ENCODE assay signal across 18 cellular contexts in genomic region chr2:33322607-33323006, GRCh38.
DNase-seq lines count a peak whose midpoint lies in the region; ATAC-seq and TF ChIP-seq lines count a peak whose summit lies in the region.
"Had no signal": no experiment of that assay in that cellular context is flagged by ENCODE, and none has a peak within 500 bp of the region (broad histone marks: within the 10 kb centered on the region; RNA-seq: fewer than 3 reads in every experiment).

No MANE protein-coding gene starts in this region.

- H3K27me3 ChIP-seq in Karpas-422 (ENCODE audit: low read length) (no peaks in the 10 kb centered on the region), esophagus muscularis mucosa (no peaks in the 10 kb centered on the region)
- H3K27me3 ChIP-seq: breast epithelium, upper lobe of right lung had no signal

- ATAC-seq in natural killer cell treated with Interleukin-12 subunit alpha and Interleukin-12 subunit beta and Interleukin-15 and Interleukin-18, amount 100 ng/mL, for 72 hours, result peak in 1 of 2 donors; percentile 37
- no peak for ATAC-seq in natural killer cell
- ATAC-seq: activated CD4-positive, CD25-positive, alpha-beta regulatory T cell treated with anti-CD3 and anti-CD28 coated beads, Interleukin-2, amount 50 U/mL, for 24 hours; upper lobe of right lung had no signal

- in situ Hi-C loops in ACHN (cut with HindIII; ENCODE audit: low pct_ligation_motif_present, low pct_unique_long_range_greater_than_20kb, low sequenced_read_pairs), result no loop called here

- POLR2A ChIA-PET in HEK293T (lab: Yijun Ruan, JAX), result no interaction called here

- H2AFZ ChIP-seq in Karpas-422 (ENCODE audit: low read length), result no peak overlapping the region

- no peaks in the 10 kb centered on the region for H4K20me1 ChIP-seq in Karpas-422 (ENCODE audit: insufficient read depth, low read depth, low read length)

- H3K9me2 ChIP-seq in Karpas-422 (replicated peaks; ENCODE audit: insufficient read depth, low read length), result no peaks in the 10 kb centered on the region

- peaks cover 12% of the 10 kb centered on the region for H3K4me1 ChIP-seq in Karpas-422 (ENCODE audit: low read length)
- peaks cover 19 to 81% (median 73%) of the 10 kb centered on the region in 4 donors for H3K4me1 ChIP-seq in esophagus muscularis mucosa
- H3K4me1 ChIP-seq: breast epithelium had no signal

- TF ChIP-seq CTCF in natural killer cell (IDR thresholded peaks at IDR 0.05) (no peak), esophagus muscularis mucosa (IDR thresholded peaks at IDR 0.05) (no peak)

- H3K4me3 ChIP-seq in Karpas-422 (ENCODE audit: low read length) (no peak overlapping the region), esophagus muscularis mucosa (no peak overlapping the region)
- H3K4me3 ChIP-seq: breast epithelium, skin epidermis, upper lobe of right lung had no signal

- CTCF ChIA-PET in HEK293T (lab: Yijun Ruan, JAX), result no interaction called here

- no peak for TF ChIP-seq EP300 in esophagus muscularis mucosa (IDR thresholded peaks at IDR 0.05)

- H3K4me3 Mint-ChIP-seq in natural killer cell treated with Interleukin-12 subunit alpha and Interleukin-12 subunit beta and Interleukin-15 and Interleukin-18, amount 100 ng/mL, for 72 hours, result peak overlapping the region; percentile 62
- no peak overlapping the region for H3K4me3 Mint-ChIP-seq in natural killer cell
- no peak overlapping the region for H3K4me3 Mint-ChIP-seq in activated naive CD8-positive, alpha-beta T cell treated with anti-CD3 and anti-CD28 coated beads for 36 hours
- H3K4me3 Mint-ChIP-seq: activated naive CD8-positive, alpha-beta T cell had no signal

- H3K4me2 ChIP-seq in Karpas-422 (ENCODE audit: low read depth, low read length, poor library complexity, severe bottlenecking), result no peak overlapping the region

- WGBS in esophagus muscularis mucosa, result 48% methylated on average over 6 of the region's 6 CpGs

- H3K27me3 Mint-ChIP-seq in natural killer cell treated with Interleukin-12 subunit alpha and Interleukin-12 subunit beta and Interleukin-15 and Interleukin-18, amount 100 ng/mL, for 72 hours, result peaks cover 0 to 5% of the 10 kb centered on the region in 2 donors
- H3K27me3 Mint-ChIP-seq in natural killer cell (ENCODE audit: low read depth in 2 of 2), result peaks cover 0 to 3% of the 10 kb centered on the region in 2 donors
- H3K27me3 Mint-ChIP-seq in activated naive CD8-positive, alpha-beta T cell treated with anti-CD3 and anti-CD28 coated beads for 36 hours, result peaks cover 22% of the 10 kb centered on the region
- H3K27me3 Mint-ChIP-seq: activated naive CD8-positive, alpha-beta T cell had no signal

- no peaks in the 10 kb centered on the region for H3K9me3 ChIP-seq in Karpas-422 (ENCODE audit: low read length)
- no peaks in the 10 kb centered on the region for H3K9me3 ChIP-seq in esophagus muscularis mucosa
- H3K9me3 ChIP-seq: breast epithelium, upper lobe of right lung had no signal

- no peak overlapping the region for H3K9ac ChIP-seq in Karpas-422 (ENCODE audit: low read length)

- H3K27ac Mint-ChIP-seq in natural killer cell treated with Interleukin-12 subunit alpha and Interleukin-12 subunit beta and Interleukin-15 and Interleukin-18, amount 100 ng/mL, for 72 hours, result peak overlapping the region in 1 of 2 donors; percentile 79
- no peak overlapping the region for H3K27ac Mint-ChIP-seq in natural killer cell
- no peak overlapping the region for H3K27ac Mint-ChIP-seq in activated naive CD8-positive, alpha-beta T cell treated with anti-CD3 and anti-CD28 coated beads for 36 hours
- H3K27ac Mint-ChIP-seq: activated naive CD8-positive, alpha-beta T cell had no signal

- no peaks in the 10 kb centered on the region for H3K36me3 Mint-ChIP-seq in natural killer cell treated with Interleukin-12 subunit alpha and Interleukin-12 subunit beta and Interleukin-15 and Interleukin-18, amount 100 ng/mL, for 72 hours
- H3K36me3 Mint-ChIP-seq in natural killer cell, result no peaks in the 10 kb centered on the region
- no peaks in the 10 kb centered on the region for H3K36me3 Mint-ChIP-seq in activated naive CD8-positive, alpha-beta T cell treated with anti-CD3 and anti-CD28 coated beads for 36 hours
- H3K36me3 Mint-ChIP-seq: activated naive CD8-positive, alpha-beta T cell had no signal

- DNase-seq in natural killer cell treated with Interleukin-12 subunit alpha and Interleukin-12 subunit beta and Interleukin-15 and Interleukin-18, amount 100 ng/mL, for 72 hours (ENCODE audit: low spot score), result no peak
- DNase-seq in natural killer cell (no peak), Karpas-422 (peak; percentile 40), esophagus muscularis mucosa (ENCODE audit: extremely low spot score) (no peak), ACHN (no peak), kidney glomerular epithelial cell (lab: John Stamatoyannopoulos, UW) (no peak), HEK293T (ENCODE audit: extremely low spot score) (no peak)
- no peak for DNase-seq in activated naive CD8-positive, alpha-beta T cell treated with anti-CD3 and anti-CD28 coated beads for 36 hours
- DNase-seq: GF-D8, hippocampal formation, NCI-H2107, NCI-H774, occipital lobe, upper lobe of right lung had no signal

- TF ChIP-seq POLR2A in esophagus muscularis mucosa (IDR thresholded peaks at IDR 0.05; ENCODE audit: low read depth), result no peak

- H3K27ac ChIP-seq in Karpas-422 (ENCODE audit: low read length) (no peak overlapping the region), esophagus muscularis mucosa (replicated peaks in 1 of 4) (peak overlapping the region; percentile 57 to 74 (median 72))
- H3K27ac ChIP-seq: breast epithelium, upper lobe of right lung had no signal

- H3K36me3 ChIP-seq in Karpas-422 (ENCODE audit: insufficient read depth, low read length) (no peaks in the 10 kb centered on the region), esophagus muscularis mucosa (peaks cover 0 to 8% (median 3%) of the 10 kb centered on the region in 4 donors)
- H3K36me3 ChIP-seq: breast epithelium, upper lobe of right lung had no signal

- intact Hi-C loops in natural killer cell (cut with micrococcal nuclease) (no loop called here), esophagus muscularis mucosa (cut with DNase I) (no loop called here)

- peaks cover 9 to 30% of the 10 kb centered on the region in 2 donors for H3K4me1 Mint-ChIP-seq in natural killer cell treated with Interleukin-12 subunit alpha and Interleukin-12 subunit beta and Interleukin-15 and Interleukin-18, amount 100 ng/mL, for 72 hours (ENCODE audit: low read depth in 2 of 2)
- H3K4me1 Mint-ChIP-seq in natural killer cell, result peaks cover 0 to 4% of the 10 kb centered on the region in 2 donors
- H3K4me1 Mint-ChIP-seq in activated naive CD8-positive, alpha-beta T cell treated with anti-CD3 and anti-CD28 coated beads for 36 hours, result peaks cover 18% of the 10 kb centered on the region

- no peaks in the 10 kb centered on the region for H3K79me2 ChIP-seq in Karpas-422 (ENCODE audit: low read length)

- H3K9me3 Mint-ChIP-seq in natural killer cell treated with Interleukin-12 subunit alpha and Interleukin-12 subunit beta and Interleukin-15 and Interleukin-18, amount 100 ng/mL, for 72 hours, result no peaks in the 10 kb centered on the region
- H3K9me3 Mint-ChIP-seq in natural killer cell, result no peaks in the 10 kb centered on the region
- H3K9me3 Mint-ChIP-seq in activated naive CD8-positive, alpha-beta T cell treated with anti-CD3 and anti-CD28 coated beads for 36 hours, result no peaks in the 10 kb centered on the region

TF ChIP-seq in HEK293T, 16 proteins besides CTCF, POLR2A, EP300 and RAD21:
- TF ChIP-seq CTBP1 (IDR thresholded peaks at IDR 0.05; ENCODE audit: borderline replicate concordance) (no peak), ARNT (IDR thresholded peaks at IDR 0.05) (no peak), FOXK2 (IDR thresholded peaks at IDR 0.05) (no peak), SUZ12 (IDR thresholded peaks at IDR 0.05) (no peak), ELF4 (IDR thresholded peaks at IDR 0.05) (no peak), BHLHE40 (IDR thresholded peaks at IDR 0.05; ENCODE audit: borderline replicate concordance) (no peak), PKNOX1 (IDR thresholded peaks at IDR 0.05) (no peak), HDGF (IDR thresholded peaks at IDR 0.05; ENCODE audit: borderline replicate concordance) (no peak), TARDBP (IDR thresholded peaks at IDR 0.05) (no peak), FOXM1 (IDR thresholded peaks at IDR 0.05; ENCODE audit: borderline replicate concordance) (no peak)
